ENCODE assay signal across 17 cellular contexts in the genomic region with DNA sequence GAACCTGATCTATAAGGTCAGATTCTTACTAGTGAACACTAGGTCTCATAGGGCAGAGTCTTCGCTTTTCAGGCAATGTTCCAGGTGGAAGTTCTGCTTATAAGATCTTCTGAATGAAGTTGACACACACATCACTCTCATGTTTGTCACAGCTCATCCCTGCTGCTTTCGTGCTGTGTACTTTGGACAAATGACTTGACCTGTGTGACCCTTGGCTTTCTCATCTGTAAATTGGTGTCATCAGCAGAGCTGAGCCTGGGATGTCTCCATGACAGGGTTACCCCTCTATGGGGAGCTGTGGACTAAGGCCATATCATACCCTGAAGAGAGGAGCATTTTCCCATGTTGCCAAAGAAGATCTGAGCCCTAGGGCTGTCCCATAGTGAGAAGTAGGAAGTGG. TPM values are rescaled to one million over a fixed set of nuclear protein-coding genes. Genes with fewer than 3 reads are reported as not detected.
A peak's percentile ranks its signal among the peaks of the same experiment; 100 is the strongest.
DNase-seq lines count a peak whose midpoint lies in the region; ATAC-seq and TF ChIP-seq lines count a peak whose summit lies in the region.
"Had no signal": no experiment of that assay in that cellular context is flagged by ENCODE, and none has a peak within 500 bp of the region (broad histone marks: within the 10 kb centered on the region; RNA-seq: fewer than 3 reads in every experiment).

No MANE protein-coding gene starts in this region.

- WGBS in liver, result 43% methylated on average over 2 of the region's 2 CpGs
- 81 to 91% methylated on average over 2 of the region's 2 CpGs for WGBS in sigmoid colon, 2 donors

- POLR2A ChIA-PET in Panc1 (lab: Charles Lee), result no interaction called here

- in situ Hi-C loops in Panc1 (cut with HindIII; ENCODE audit: low pct_unique_long_range_greater_than_20kb, low sequenced_read_pairs), result no loop called here

- H3K9ac ChIP-seq in liver (ENCODE audit: low read depth in 1 of 2, low read length in 2 of 2), result no peak overlapping the region

- H3K9me3 Mint-ChIP-seq in activated naive CD8-positive, alpha-beta T cell treated with anti-CD3 and anti-CD28 coated beads for 36 hours, result no peaks in the 10 kb centered on the region
- no peaks in the 10 kb centered on the region for H3K9me3 Mint-ChIP-seq in activated naive CD8-positive, alpha-beta T cell treated with anti-CD3 and anti-CD28 coated beads, Interleukin-2, amount 50 U/mL, for 24 hours
- H3K9me3 Mint-ChIP-seq: CD4-positive, alpha-beta memory T cell; GM23338 had no signal

- TF ChIP-seq CTCF in Panc1 (IDR thresholded peaks at IDR 0.05), result no peak
- no peak for TF ChIP-seq CTCF in liver (IDR thresholded peaks at IDR 0.05; ENCODE audit: low read depth, low read length, missing input control)
- no peak for TF ChIP-seq CTCF in sigmoid colon (IDR thresholded peaks at IDR 0.05)

- H3K27ac ChIP-seq in Panc1 (ENCODE audit: low read length) (no peak overlapping the region), liver (ENCODE audit: low read depth in 1 of 2, low read length in 2 of 2) (no peak overlapping the region), sigmoid colon (no peak overlapping the region)

- no peaks in the 10 kb centered on the region for H3K9me3 ChIP-seq in Panc1 (ENCODE audit: control insufficient read depth, insufficient read depth, low read depth, low read length)
- H3K9me3 ChIP-seq in liver (ENCODE audit: control insufficient read depth in 4 of 4, low read length in 3 of 4), result no peaks in the 10 kb centered on the region
- no peaks in the 10 kb centered on the region for H3K9me3 ChIP-seq in sigmoid colon

- H3K36me3 ChIP-seq in Panc1 (ENCODE audit: control insufficient read depth, insufficient read depth, low read length), result peaks cover 11% of the 10 kb centered on the region
- H3K36me3 ChIP-seq in liver (ENCODE audit: control insufficient read depth in 4 of 4, insufficient read depth in 3 of 4, low read depth in 1 of 4, low read length in 3 of 4), result peaks cover 12 to 52% (median 37%) of the 10 kb centered on the region in 4 donors
- H3K36me3 ChIP-seq in sigmoid colon, result peaks cover 45 to 67% (median 61%) of the 10 kb centered on the region in 4 donors

- no peaks in the 10 kb centered on the region for H3K27me3 Mint-ChIP-seq in activated naive CD8-positive, alpha-beta T cell treated with anti-CD3 and anti-CD28 coated beads for 36 hours
- H3K27me3 Mint-ChIP-seq in activated naive CD8-positive, alpha-beta T cell treated with anti-CD3 and anti-CD28 coated beads, Interleukin-2, amount 50 U/mL, for 24 hours, result no peaks in the 10 kb centered on the region
- H3K27me3 Mint-ChIP-seq: CD4-positive, alpha-beta memory T cell had no signal

- DNase-seq in activated naive CD8-positive, alpha-beta T cell treated with anti-CD3 and anti-CD28 coated beads for 36 hours, result no peak
- no peak for DNase-seq in activated naive CD8-positive, alpha-beta T cell treated with anti-CD3 and anti-CD28 coated beads, Interleukin-2, amount 50 U/mL, for 24 hours
- DNase-seq in Panc1 (ENCODE audit: low read depth, low spot score) (no peak), sigmoid colon (peak; percentile 10), GDM1 (lab: John Stamatoyannopoulos, UW) (no peak)
- no peak for DNase-seq in activated CD4-positive, CD25-positive, alpha-beta regulatory T cell treated with anti-CD3 and anti-CD28 coated beads, Interleukin-2, amount 50 U/mL, for 72 hours
- no peak for DNase-seq in stimulated activated naive CD4-positive, alpha-beta T cell treated with Interleukin-2 at 50 U/mL for 16 hours (lab: John Stamatoyannopoulos, UW)
- DNase-seq: 8988T; AML-193; C1 segment of cervical spinal cord; CD4-positive, alpha-beta memory T cell; DMS79; H7 had no signal

- BruUV-seq in Panc1 (replicated peaks; lab: Mats Ljungman, UMichigan), result TSS peak; percentile 32

- H3K4me3 ChIP-seq in Panc1 (ENCODE audit: low read depth in 2 of 2, low read length in 2 of 2), result no peak overlapping the region
- no peak overlapping the region for H3K4me3 ChIP-seq in liver (ENCODE audit: low read depth in 1 of 3, low read length in 3 of 3)
- H3K4me3 ChIP-seq in sigmoid colon, result no peak overlapping the region
- H3K4me3 ChIP-seq: GM23338 had no signal

- H3K27me3 ChIP-seq in Panc1 (ENCODE audit: control insufficient read depth, insufficient read depth, low read length) (no peaks in the 10 kb centered on the region), liver (ENCODE audit: control insufficient read depth in 4 of 4, insufficient read depth in 4 of 4, low read length in 3 of 4) (no peaks in the 10 kb centered on the region), sigmoid colon (no peaks in the 10 kb centered on the region)

- CTCF ChIA-PET in Panc1 (lab: Charles Lee), result no interaction called here

- peaks cover 20% of the 10 kb centered on the region for H3K4me1 Mint-ChIP-seq in activated naive CD8-positive, alpha-beta T cell treated with anti-CD3 and anti-CD28 coated beads for 36 hours
- H3K4me1 Mint-ChIP-seq in activated naive CD8-positive, alpha-beta T cell treated with anti-CD3 and anti-CD28 coated beads, Interleukin-2, amount 50 U/mL, for 24 hours, result peaks cover 20% of the 10 kb centered on the region

- TF ChIP-seq POLR2A in sigmoid colon (IDR thresholded peaks at IDR 0.05), result no peak

- TF ChIP-seq EP300 in sigmoid colon (IDR thresholded peaks at IDR 0.05), result no peak

- no peak for TF ChIP-seq RAD21 in liver (IDR thresholded peaks at IDR 0.05)

- no peak overlapping the region for H3K4me3 Mint-ChIP-seq in activated naive CD8-positive, alpha-beta T cell treated with anti-CD3 and anti-CD28 coated beads for 36 hours
- no peak overlapping the region for H3K4me3 Mint-ChIP-seq in activated naive CD8-positive, alpha-beta T cell treated with anti-CD3 and anti-CD28 coated beads, Interleukin-2, amount 50 U/mL, for 24 hours
- H3K4me3 Mint-ChIP-seq: GM23338 had no signal

- H3K36me3 Mint-ChIP-seq in activated naive CD8-positive, alpha-beta T cell treated with anti-CD3 and anti-CD28 coated beads for 36 hours, result peaks cover 31% of the 10 kb centered on the region
- H3K36me3 Mint-ChIP-seq in activated naive CD8-positive, alpha-beta T cell treated with anti-CD3 and anti-CD28 coated beads, Interleukin-2, amount 50 U/mL, for 24 hours (ENCODE audit: low read depth), result peaks cover 40% of the 10 kb centered on the region

- peak overlapping the region; percentile 11 for H3K27ac Mint-ChIP-seq in activated naive CD8-positive, alpha-beta T cell treated with anti-CD3 and anti-CD28 coated beads for 36 hours
- no peak overlapping the region for H3K27ac Mint-ChIP-seq in activated naive CD8-positive, alpha-beta T cell treated with anti-CD3 and anti-CD28 coated beads, Interleukin-2, amount 50 U/mL, for 24 hours
- H3K27ac Mint-ChIP-seq: GM23338 had no signal

- H3K4me1 ChIP-seq in Panc1 (ENCODE audit: control insufficient read depth, insufficient read depth, low read length) (peaks cover 3% of the 10 kb centered on the region; the same call in 1 of the 2 replicates), liver (ENCODE audit: control insufficient read depth in 4 of 4, insufficient read depth in 4 of 4, low read length in 3 of 4) (peaks cover 3 to 25% (median 14%) of the 10 kb centered on the region in 4 donors), sigmoid colon (peaks cover 0 to 21% (median 15%) of the 10 kb centered on the region in 4 donors)

- intact Hi-C loops in Panc1 (cut with micrococcal nuclease; ENCODE audit: unreplicated experiment) (no loop called here), sigmoid colon (cut with DNase I) (no loop called here)

- no peak for ATAC-seq in activated naive CD8-positive, alpha-beta T cell treated with anti-CD3 and anti-CD28 coated beads, Interleukin-2, amount 50 U/mL, for 24 hours
- no peak for ATAC-seq in Panc1
- ATAC-seq: GM23338 had no signal

TF ChIP-seq in liver, 16 proteins besides CTCF, POLR2A, EP300 and RAD21 (continues in another document):
- TF ChIP-seq TAF1 (conservative IDR thresholded peaks at IDR 0.05), result no peak

RNA-seq across cellular contexts. Expression of a gene that starts 2.8 kb away (rescaled TPM):
- total RNA-seq in activated naive CD8-positive, alpha-beta T cell treated with anti-CD3 and anti-CD28 coated beads for 36 hours, result 10 to 100 TPM; 46.4 to 51.6 TPM
- 78.4 TPM for total RNA-seq in Panc1 (2021; ENCODE audit: unreplicated experiment)
- polyA plus RNA-seq in Panc1 (2012; ENCODE audit: insufficient read length), result 85.5 TPM
- total RNA-seq in liver, result 10 to 100 TPM; 33.6 to 49.0 TPM
- 10 to 100 TPM; 23.2 to 47.1 TPM for polyA plus RNA-seq in liver
- total RNA-seq in sigmoid colon, result 10 to 100 TPM; 47.7 to 88.3 (median 69.1) TPM
- 10 to 100 TPM; 34.2 to 52.6 (median 41.2) TPM for polyA plus RNA-seq in sigmoid colon

RNA-seq across cellular contexts. Expression of a gene that starts 31.6 kb away (rescaled TPM):
- 1 to 10 TPM; 1.3 to 1.5 TPM for total RNA-seq in activated naive CD8-positive, alpha-beta T cell treated with anti-CD3 and anti-CD28 coated beads for 36 hours
- total RNA-seq in Panc1 (2021; ENCODE audit: unreplicated experiment), result not detected
- 0.11 TPM for polyA plus RNA-seq in Panc1 (2012; ENCODE audit: insufficient read length)
- 1 to 10 TPM; 4.8 to 4.9 TPM for total RNA-seq in liver
- 1 to 10 TPM in 1 of 2 donors, under 1 TPM in 1; 0.74 to 2.7 TPM for polyA plus RNA-seq in liver
- 1 to 10 TPM in 3 of 4 donors, under 1 TPM in 1; 0.55 to 6.2 (median 2.9) TPM for total RNA-seq in sigmoid colon
- under 1 TPM; 0.23 to 0.69 (median 0.60) TPM for polyA plus RNA-seq in sigmoid colon
- total RNA-seq: CD4-positive, alpha-beta memory T cell; G401; HT-29 had no signal

RNA-seq across cellular contexts. Expression of a gene that starts 42.5 kb away (rescaled TPM):
- 10 to 100 TPM; 44.9 to 45.4 TPM for total RNA-seq in activated naive CD8-positive, alpha-beta T cell treated with anti-CD3 and anti-CD28 coated beads for 36 hours
- total RNA-seq in Panc1 (2021; ENCODE audit: unreplicated experiment) (72.1 TPM), liver (10 to 100 TPM; 35.5 to 50.6 TPM), sigmoid colon (10 to 100 TPM; 30.7 to 70.1 (median 53.5) TPM)
- polyA plus RNA-seq in Panc1 (2012; ENCODE audit: insufficient read length), result 47.6 TPM
- polyA plus RNA-seq in liver (10 to 100 TPM; 22.9 to 29.5 TPM), sigmoid colon (10 to 100 TPM; 31.5 to 43.2 (median 42.6) TPM)

RNA-seq across cellular contexts. Expression of a gene that starts 48.2 kb away (rescaled TPM):
- not detected for total RNA-seq in activated naive CD8-positive, alpha-beta T cell treated with anti-CD3 and anti-CD28 coated beads for 36 hours
- total RNA-seq in Panc1 (2021; ENCODE audit: unreplicated experiment), result 9.0 TPM
- 3.9 TPM for polyA plus RNA-seq in Panc1 (2012; ENCODE audit: insufficient read length)
- total RNA-seq in liver, result 10 to 100 TPM in 1 of 2 donors, 1 to 10 TPM in 1; 9.8 to 52.8 TPM
- 10 to 100 TPM in 1 of 2 donors, 1 to 10 TPM in 1; 9.3 to 20.1 TPM for polyA plus RNA-seq in liver
- 10 to 100 TPM in 3 of 4 donors, 1 to 10 TPM in 1; 8.6 to 19.4 (median 13.4) TPM for total RNA-seq in sigmoid colon
- 10 to 100 TPM in 2 of 3 donors, 1 to 10 TPM in 1; 9.0 to 47.2 (median 11.8) TPM for polyA plus RNA-seq in sigmoid colon
- total RNA-seq: CD4-positive, alpha-beta memory T cell had no signal
- polyA plus RNA-seq: CD4-positive, alpha-beta memory T cell had no signal
